ENCODE assay signal across 23 cellular contexts in genomic region chr6:160775730-160776129, GRCh38.
DNase-seq lines count a peak whose midpoint lies in the region; ATAC-seq and TF ChIP-seq lines count a peak whose summit lies in the region.
"Had no signal": no experiment of that assay in that cellular context is flagged by ENCODE, and none has a peak within 500 bp of the region (broad histone marks: within the 10 kb centered on the region; RNA-seq: fewer than 3 reads in every experiment).

No MANE protein-coding gene starts in this region.

- no peak overlapping the region for H3K4me3 ChIP-seq in GM12865 (ENCODE audit: low read depth, low read length)
- H3K4me3 ChIP-seq: stomach, transverse colon had no signal

- no peak for TF ChIP-seq CTCF in GM12865 (IDR thresholded peaks at IDR 0.05; ENCODE audit: insufficient read depth, low read depth, low read length, missing control alignments)

- DNase-seq in GM12865 (ENCODE audit: low read depth) = peak; percentile 9
- no peak for DNase-seq in NCI-H1694 treated with DMSO at 0.1 percent for 48 hours (lab: John Stamatoyannopoulos, UW)
- no peak for DNase-seq in activated gamma-delta T cell treated with Interleukin-2 at 50 U/mL for 16 hours
- no peak for DNase-seq in AG08395 (ENCODE audit: low spot score)
- no peak for DNase-seq in stimulated activated CD4-positive, alpha-beta T cell treated with anti-CD3 and anti-CD28 coated beads, Interleukin-2, amount 100 ng/mL, for 24 hours
- DNase-seq: 8988T; activated CD4-positive, alpha-beta memory T cell treated with anti-CD3 and anti-CD28 coated beads, Interleukin-2, amount 10 ng/mL, durations not matched to agents 7 days and 5 days; activated CD4-positive, CD25-positive, alpha-beta regulatory T cell; DMS79 treated with DMSO at 0.1 percent for 48 hours; effector memory CD8-positive, alpha-beta T cell; hippocampal formation; IMR-90; NCI-H1417; NCI-H524 treated with DMSO at 0.1 percent for 48 hours; nephron progenitor cell; right cardiac atrium; RPMI8226; stomach; transverse colon had no signal

- ATAC-seq in GM19035 (IDR thresholded peaks at IDR 0.05; ENCODE audit: unreplicated experiment) = peak; percentile 52
- ATAC-seq in GM21619 (IDR thresholded peaks at IDR 0.05; ENCODE audit: unreplicated experiment) = peak; percentile 54
- ATAC-seq in HG03439 (IDR thresholded peaks at IDR 0.05; ENCODE audit: unreplicated experiment) = peak; percentile 56
- ATAC-seq: effector memory CD8-positive, alpha-beta T cell; esophagus mucosa; right cardiac atrium had no signal
